In the genomic region with DNA sequence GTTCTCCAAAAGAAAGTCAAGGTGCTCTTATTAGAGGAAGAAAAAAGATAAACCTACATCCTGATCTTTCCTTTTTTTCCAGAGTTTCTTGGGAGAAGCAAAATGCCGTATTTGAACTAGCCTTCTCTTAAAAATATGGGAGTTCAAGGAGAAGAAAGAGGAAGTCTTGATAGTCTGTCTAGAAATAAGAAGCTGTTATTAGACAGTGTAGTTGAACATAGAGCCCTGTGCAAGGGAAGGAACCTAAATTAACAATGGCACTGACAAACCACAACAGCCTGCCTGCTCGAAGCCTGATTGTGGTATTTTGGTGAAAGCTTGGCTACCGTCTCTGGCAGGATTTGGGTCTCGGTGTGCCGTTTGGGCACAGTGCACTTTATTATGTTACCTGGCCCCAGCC, we compare ENCODE assay signal across 22 cellular contexts. TPM values are rescaled to one million over a fixed set of nuclear protein-coding genes. Genes with fewer than 3 reads are reported as not detected.
"Had no signal": no experiment of that assay in that cellular context is flagged by ENCODE, and none has a peak within 500 bp of the region (broad histone marks: within the 10 kb centered on the region; RNA-seq: fewer than 3 reads in every experiment).

No MANE protein-coding gene starts in this region.

- H3K27ac ChIP-seq: esophagus squamous epithelium, heart right ventricle, tibial artery had no signal

- H3K27me3 ChIP-seq: esophagus squamous epithelium, heart right ventricle, tibial artery had no signal

- FAIRE-seq: urothelium cell line had no signal

- H3K4me3 ChIP-seq: esophagus squamous epithelium, heart right ventricle, mucosa of descending colon, tibial artery had no signal

- H3K9me3 ChIP-seq: esophagus squamous epithelium, mucosa of descending colon, tibial artery had no signal

- H3K4me1 ChIP-seq: esophagus squamous epithelium, tibial artery had no signal

- ATAC-seq: heart right ventricle, left ventricle myocardium superior, mucosa of descending colon had no signal

- DNase-seq: activated B cell treated with CpG ODN at 0.5 μM for 24 hours; activated CD4-positive, alpha-beta memory T cell treated with anti-CD3 and anti-CD28 coated beads for 36 hours; activated CD4-positive, alpha-beta T cell treated with anti-CD3 and anti-CD28 coated beads for 4 hours; activated gamma-delta T cell treated with Interleukin-2 at 50 U/mL for 16 hours; activated T-cell treated with anti-CD3 and anti-CD28 coated beads for 4 hours; dermis blood vessel endothelial cell; effector memory CD4-positive, alpha-beta T cell; esophagus squamous epithelium; heart right ventricle; immature natural killer cell; kidney glomerular epithelial cell; left ventricle myocardium superior; mucosa of descending colon; naive B cell; stimulated activated CD4-positive, alpha-beta T cell treated with anti-CD3 and anti-CD28 coated beads, Interleukin-12 subunit alpha, Interleukin-12 subunit beta, amount 100 ng/mL, for 4 hours; stimulated activated CD4-positive, alpha-beta T cell treated with anti-CD3 and anti-CD28 coated beads, Interleukin-1b, Interleukin-23, amount 100 ng/mL, for 48 hours; stimulated activated CD8-positive, alpha-beta memory T cell treated with anti-CD3 and anti-CD28 coated beads, Interleukin-4, amount 100 ng/mL, for 48 hours; stimulated activated naive CD4-positive, alpha-beta T cell treated with Interleukin-2 at 50 U/mL for 16 hours; tibial artery had no signal

RNA-seq across cellular contexts. Expression of gene MARCHF4, which starts 57.1 kb away (rescaled TPM):
- total RNA-seq: activated B cell treated with CpG ODN at 0.5 μM for 24 hours; activated CD4-positive, alpha-beta memory T cell treated with anti-CD3 and anti-CD28 coated beads for 36 hours; activated T-helper 1 cell treated with anti-CD3 and anti-CD28 coated beads, Interleukin-12 subunit alpha, Interleukin-12 subunit beta, Interleukin-2, Interleukin-4 antibody, amounts not matched to agents 30 ng/mL and 10 ng/mL and 1 ng/mL, durations not matched to agents 14 hours and 24 hours and 36 hours; esophagus squamous epithelium; left ventricle myocardium superior; subcutaneous adipose tissue had no signal
